In the genomic region with DNA sequence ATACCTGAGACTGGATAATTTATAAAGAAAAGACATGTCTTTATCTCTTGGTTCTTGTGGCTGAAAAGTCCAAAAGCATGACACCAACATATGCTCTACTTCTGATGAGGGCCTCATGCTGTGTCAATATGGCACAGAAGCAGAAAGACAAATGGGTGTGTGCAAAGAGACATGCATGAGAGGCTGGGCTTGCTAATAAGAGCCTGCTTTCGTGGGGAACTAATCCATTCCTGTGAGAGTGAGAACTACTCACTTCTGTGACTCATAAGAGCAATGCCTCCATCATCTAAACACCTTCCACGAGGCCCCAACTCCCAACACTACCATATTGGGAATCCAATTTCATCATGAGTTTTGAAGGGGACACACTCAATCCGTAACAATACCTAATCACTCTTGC, we compare ENCODE assay signal across 1 cellular context.
TF ChIP-seq lines count a peak whose summit lies in the region.

No MANE protein-coding gene starts in this region.

TF ChIP-seq in GM12878, 131 proteins besides CTCF, POLR2A, EP300 and RAD21 (continued from another document):
- TF ChIP-seq, protein P1, sequence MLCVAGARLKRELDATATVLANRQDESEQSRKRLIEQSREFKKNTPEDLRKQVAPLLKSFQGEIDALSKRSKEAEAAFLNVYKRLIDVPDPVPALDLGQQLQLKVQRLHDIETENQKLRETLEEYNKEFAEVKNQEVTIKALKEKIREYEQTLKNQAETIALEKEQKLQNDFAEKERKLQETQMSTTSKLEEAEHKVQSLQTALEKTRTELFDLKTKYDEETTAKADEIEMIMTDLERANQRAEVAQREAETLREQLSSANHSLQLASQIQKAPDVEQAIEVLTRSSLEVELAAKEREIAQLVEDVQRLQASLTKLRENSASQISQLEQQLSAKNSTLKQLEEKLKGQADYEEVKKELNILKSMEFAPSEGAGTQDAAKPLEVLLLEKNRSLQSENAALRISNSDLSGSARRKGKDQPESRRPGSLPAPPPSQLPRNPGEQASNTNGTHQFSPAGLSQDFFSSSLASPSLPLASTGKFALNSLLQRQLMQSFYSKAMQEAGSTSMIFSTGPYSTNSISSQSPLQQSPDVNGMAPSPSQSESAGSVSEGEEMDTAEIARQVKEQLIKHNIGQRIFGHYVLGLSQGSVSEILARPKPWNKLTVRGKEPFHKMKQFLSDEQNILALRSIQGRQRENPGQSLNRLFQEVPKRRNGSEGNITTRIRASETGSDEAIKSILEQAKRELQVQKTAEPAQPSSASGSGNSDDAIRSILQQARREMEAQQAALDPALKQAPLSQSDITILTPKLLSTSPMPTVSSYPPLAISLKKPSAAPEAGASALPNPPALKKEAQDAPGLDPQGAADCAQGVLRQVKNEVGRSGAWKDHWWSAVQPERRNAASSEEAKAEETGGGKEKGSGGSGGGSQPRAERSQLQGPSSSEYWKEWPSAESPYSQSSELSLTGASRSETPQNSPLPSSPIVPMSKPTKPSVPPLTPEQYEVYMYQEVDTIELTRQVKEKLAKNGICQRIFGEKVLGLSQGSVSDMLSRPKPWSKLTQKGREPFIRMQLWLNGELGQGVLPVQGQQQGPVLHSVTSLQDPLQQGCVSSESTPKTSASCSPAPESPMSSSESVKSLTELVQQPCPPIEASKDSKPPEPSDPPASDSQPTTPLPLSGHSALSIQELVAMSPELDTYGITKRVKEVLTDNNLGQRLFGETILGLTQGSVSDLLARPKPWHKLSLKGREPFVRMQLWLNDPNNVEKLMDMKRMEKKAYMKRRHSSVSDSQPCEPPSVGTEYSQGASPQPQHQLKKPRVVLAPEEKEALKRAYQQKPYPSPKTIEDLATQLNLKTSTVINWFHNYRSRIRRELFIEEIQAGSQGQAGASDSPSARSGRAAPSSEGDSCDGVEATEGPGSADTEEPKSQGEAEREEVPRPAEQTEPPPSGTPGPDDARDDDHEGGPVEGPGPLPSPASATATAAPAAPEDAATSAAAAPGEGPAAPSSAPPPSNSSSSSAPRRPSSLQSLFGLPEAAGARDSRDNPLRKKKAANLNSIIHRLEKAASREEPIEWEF (IDR thresholded peaks at IDR 0.05; ENCODE audit: insufficient replicate concordance, low read depth, low read length): no peak
